19 cellular contexts compared by ENCODE assay signal in genomic region chr5:20660588-20660987, GRCh38.
DNase-seq lines count a peak whose midpoint lies in the region; ATAC-seq, FAIRE-seq and TF ChIP-seq lines count a peak whose summit lies in the region.
"Had no signal": no experiment of that assay in that cellular context is flagged by ENCODE, and none has a peak within 500 bp of the region (broad histone marks: within the 10 kb centered on the region; RNA-seq: fewer than 3 reads in every experiment).

No MANE protein-coding gene starts in this region.

- H3K9me3 ChIP-seq in mammary epithelial cell (replicated peaks; ENCODE audit: insufficient read depth, low read length) (no peaks in the 10 kb centered on the region), breast epithelium (no peaks in the 10 kb centered on the region), GM12878 (replicated peaks; ENCODE audit: control insufficient read depth, insufficient read depth, low read length) (no peaks in the 10 kb centered on the region), testis (no peaks in the 10 kb centered on the region)
- H3K9me3 ChIP-seq: A549, Caco-2 had no signal

- ATAC-seq in GM12878 = no peak
- ATAC-seq: A549, HCT116, HepG2 had no signal

- POLR2A ChIA-PET in GM12878 (lab: Charles Lee) (no interaction called here), HEK293T (lab: Yijun Ruan, JAX) (no interaction called here)

- BruUV-seq in mammary epithelial cell (replicated peaks; lab: Mats Ljungman, UMichigan) = no TSS peak
- no TSS peak for BruUV-seq in GM12878 (replicated peaks; lab: Mats Ljungman, UMichigan)

- H3K27ac Mint-ChIP-seq in T-helper 2 cell treated with Interferon-gamma antibody and Interleukin-4, amounts not matched to agents 5 μg/mL and 100 μg/mL, for 36 hours = no peak overlapping the region
- H3K27ac Mint-ChIP-seq: CD4-positive, alpha-beta T cell; IgD-negative memory B cell had no signal

- H3K9me3 Mint-ChIP-seq in T-helper 2 cell treated with Interferon-gamma antibody and Interleukin-4, amounts not matched to agents 5 μg/mL and 100 μg/mL, for 36 hours = peaks cover 12% of the 10 kb centered on the region

- H2AFZ ChIP-seq in mammary epithelial cell (ENCODE audit: low read depth, low read length) (peak overlapping the region; percentile 21), GM12878 (ENCODE audit: control insufficient read depth, low read depth, low read length) (no peak overlapping the region)

- CTCF ChIA-PET in mammary epithelial cell (lab: Charles Lee; ENCODE audit: low non-redundant PET) = no interaction called here
- CTCF ChIA-PET in GM12878 (lab: Yijun Ruan, JAX) = no interaction called here
- CTCF ChIA-PET in HEK293T (lab: Yijun Ruan, JAX) = no interaction called here

- H3K9ac ChIP-seq in mammary epithelial cell (ENCODE audit: insufficient read depth, low read length) = no peak overlapping the region
- H3K9ac ChIP-seq in GM12878 (ENCODE audit: control insufficient read depth, insufficient read depth, low read length) = no peak overlapping the region

- TF ChIP-seq CTCF in mammary epithelial cell (conservative IDR thresholded peaks at IDR 0.05 in 1 of 2, IDR thresholded peaks at IDR 0.05 in 1 of 2; ENCODE audit: extremely low read depth in 1 of 2, insufficient read depth in 1 of 2, low read depth in 1 of 2, low read length in 2 of 2) (no peak), breast epithelium (IDR thresholded peaks at IDR 0.05) (no peak), GM12878 (IDR thresholded peaks at IDR 0.05 in 2 of 3, conservative IDR thresholded peaks at IDR 0.05 in 1 of 3; ENCODE audit: control insufficient read depth in 2 of 3, extremely low read depth in 1 of 3, insufficient read depth in 1 of 3, low read depth in 3 of 3, low read length in 3 of 3) (no peak), testis (IDR thresholded peaks at IDR 0.05) (no peak)

- in situ Hi-C loops in mammary epithelial cell (cut with MboI; ENCODE audit: low sequenced_read_pairs in 2 of 2) = no loop called here
- in situ Hi-C loops in GM12878 (cut with MboI) = no loop called here

- no peak overlapping the region for H3K4me3 Mint-ChIP-seq in T-helper 2 cell treated with Interferon-gamma antibody and Interleukin-4, amounts not matched to agents 5 μg/mL and 100 μg/mL, for 36 hours
- H3K4me3 Mint-ChIP-seq: CD4-positive, alpha-beta T cell; IgD-negative memory B cell had no signal

- FAIRE-seq in GM12878 (lab: Jason Lieb, UNC) = peak; percentile 66
- FAIRE-seq: A549, D721Med, G401.6, HepG2 had no signal

- H3K4me3 ChIP-seq in mammary epithelial cell (replicated peaks in 1 of 3; ENCODE audit: insufficient read depth in 1 of 3, low read depth in 2 of 3, low read length in 3 of 3) (no peak overlapping the region), breast epithelium (no peak overlapping the region), GM12878 (no peak overlapping the region), testis (no peak overlapping the region)
- H3K4me3 ChIP-seq: A549 had no signal

- intact Hi-C loops in mammary epithelial cell (cut with micrococcal nuclease) = no loop called here
- intact Hi-C loops in breast epithelium (cut with DNase I; ENCODE audit: low total_unique reads) = no loop called here
- intact Hi-C loops in GM12878 (cut with micrococcal nuclease; ENCODE audit: unreplicated experiment) = no loop called here
- intact Hi-C loops in testis (cut with DNase I; ENCODE audit: low total_unique reads) = no loop called here

- TF ChIP-seq RAD21 in GM12878 (IDR thresholded peaks at IDR 0.05; ENCODE audit: insufficient read depth, low read depth, low read length) = no peak

- no peaks in the 10 kb centered on the region for H3K36me3 Mint-ChIP-seq in T-helper 2 cell treated with Interferon-gamma antibody and Interleukin-4, amounts not matched to agents 5 μg/mL and 100 μg/mL, for 36 hours (ENCODE audit: low read depth)
- H3K36me3 Mint-ChIP-seq: IgD-negative memory B cell had no signal

- TF ChIP-seq POLR2A in breast epithelium (IDR thresholded peaks at IDR 0.05) = no peak
- no peak for TF ChIP-seq POLR2A in GM12878 (IDR thresholded peaks at IDR 0.05; ENCODE audit: low read depth, low read length)
- TF ChIP-seq POLR2A in testis (IDR thresholded peaks at IDR 0.05) = no peak

- no peaks in the 10 kb centered on the region for H3K4me1 ChIP-seq in mammary epithelial cell (ENCODE audit: insufficient read depth, low read length)
- no peaks in the 10 kb centered on the region for H3K4me1 ChIP-seq in breast epithelium
- H3K4me1 ChIP-seq in GM12878 (ENCODE audit: control insufficient read depth, insufficient read depth, low read length) = no peaks in the 10 kb centered on the region
- H3K4me1 ChIP-seq in testis = no peaks in the 10 kb centered on the region
- H3K4me1 ChIP-seq: A549, Caco-2 had no signal

- H3K27ac ChIP-seq in mammary epithelial cell (ENCODE audit: insufficient read depth, low read depth, low read length) = no peak overlapping the region
- H3K27ac ChIP-seq in breast epithelium = no peak overlapping the region
- no peak overlapping the region for H3K27ac ChIP-seq in GM12878 (ENCODE audit: control insufficient read depth, insufficient read depth)
- no peak overlapping the region for H3K27ac ChIP-seq in testis
- H3K27ac ChIP-seq: 22Rv1, A549, C4-2B had no signal

- H3K4me1 Mint-ChIP-seq in T-helper 2 cell treated with Interferon-gamma antibody and Interleukin-4, amounts not matched to agents 5 μg/mL and 100 μg/mL, for 36 hours (ENCODE audit: low read depth) = no peaks in the 10 kb centered on the region
- H3K4me1 Mint-ChIP-seq: IgD-negative memory B cell had no signal

- SMC1A ChIA-PET in GM12878 (lab: Charles Lee; ENCODE audit: uncharacterized antibody, unreplicated experiment) = no interaction called here

- H3K4me2 ChIP-seq in mammary epithelial cell (ENCODE audit: insufficient read depth, low read depth, low read length) = no peak overlapping the region
- no peak overlapping the region for H3K4me2 ChIP-seq in GM12878 (ENCODE audit: control insufficient read depth, insufficient read depth)
- H3K4me2 ChIP-seq: A549 had no signal

- RAD21 ChIA-PET in GM12878 (lab: Charles Lee; ENCODE audit: unreplicated experiment) = interaction anchor here (0.9 kb wide), 1 partner anchor 18 kb away, joined by 3 read pairs; no protein-coding TSS in a partner anchor

- dilution Hi-C loops in mammary epithelial cell (cut with HindIII; ENCODE audit: low sequenced_read_pairs) = no loop called here

- DNase-seq in mammary epithelial cell (no peak), breast epithelium (ENCODE audit: low spot score in 2 of 2) (no peak), GM12878 (ENCODE audit: low read depth, low spot score) (no peak), foreskin melanocyte (peak; percentile 46), HEK293T (ENCODE audit: extremely low spot score) (no peak), testis (no peak)
- DNase-seq in stimulated activated CD4-positive, alpha-beta T cell treated with anti-CD3 and anti-CD28 coated beads, Interleukin-1b, Interleukin-23, amount 100 ng/mL, for 48 hours = no peak
- no peak for DNase-seq in T-helper 2 cell treated with Interferon-gamma antibody and Interleukin-4, amounts not matched to agents 5 μg/mL and 100 μg/mL, for 36 hours (ENCODE audit: low spot score)
- DNase-seq: AML-193; Caco-2; CD4-positive, alpha-beta T cell had no signal

- WGBS in mammary epithelial cell (ENCODE audit: low coverage, missing lambda C conversion rate) = 82% methylated on average over 3 of the region's 3 CpGs
- WGBS in GM12878 (ENCODE audit: insufficient coverage, insufficient replicate concordance, low lambda C conversion rate, missing lambda C conversion rate) = 8% methylated on average over 3 of the region's 3 CpGs
- 38 to 73% methylated on average over 3 of the region's 3 CpGs for WGBS in testis, 2 donors

- no peaks in the 10 kb centered on the region for H4K20me1 ChIP-seq in mammary epithelial cell (ENCODE audit: insufficient read depth, low read length)
- H4K20me1 ChIP-seq in GM12878 (ENCODE audit: control insufficient read depth, insufficient read depth) = no peaks in the 10 kb centered on the region

- no peaks in the 10 kb centered on the region for H3K27me3 ChIP-seq in mammary epithelial cell (ENCODE audit: insufficient read depth, low read length)
- no peaks in the 10 kb centered on the region for H3K27me3 ChIP-seq in breast epithelium
- H3K27me3 ChIP-seq in GM12878 (replicated peaks in 1 of 2; ENCODE audit: control insufficient read depth in 2 of 2, insufficient read depth in 2 of 2, low read length in 1 of 2) = no peaks in the 10 kb centered on the region
- H3K27me3 ChIP-seq in testis = no peaks in the 10 kb centered on the region

- no peak for TF ChIP-seq EP300 in GM12878 (IDR thresholded peaks at IDR 0.05; ENCODE audit: borderline replicate concordance in 1 of 2, control insufficient read depth in 1 of 2, low read depth in 2 of 2, low read length in 2 of 2)

- no peaks in the 10 kb centered on the region for H3K79me2 ChIP-seq in mammary epithelial cell (ENCODE audit: insufficient read depth, low read length)
- H3K79me2 ChIP-seq in GM12878 (ENCODE audit: control insufficient read depth, insufficient read depth, low read length) = no peaks in the 10 kb centered on the region

- no peaks in the 10 kb centered on the region for H3K36me3 ChIP-seq in mammary epithelial cell (ENCODE audit: insufficient read depth, low read length)
- no peaks in the 10 kb centered on the region for H3K36me3 ChIP-seq in breast epithelium
- no peaks in the 10 kb centered on the region for H3K36me3 ChIP-seq in GM12878 (ENCODE audit: control insufficient read depth in 2 of 2, insufficient read depth in 2 of 2, low read length in 1 of 2)
- no peaks in the 10 kb centered on the region for H3K36me3 ChIP-seq in testis (ENCODE audit: low read depth, missing control alignments)

- no peaks in the 10 kb centered on the region for H3K27me3 Mint-ChIP-seq in T-helper 2 cell treated with Interferon-gamma antibody and Interleukin-4, amounts not matched to agents 5 μg/mL and 100 μg/mL, for 36 hours (ENCODE audit: low read depth)
- H3K27me3 Mint-ChIP-seq: CD4-positive, alpha-beta T cell; IgD-negative memory B cell had no signal

TF ChIP-seq in HEK293T, 16 proteins besides CTCF, POLR2A, EP300 and RAD21 (continues in another document):
- TF ChIP-seq PKNOX1 (IDR thresholded peaks at IDR 0.05) (no peak), NFRKB (IDR thresholded peaks at IDR 0.05) (no peak), L3MBTL2 (conservative IDR thresholded peaks at IDR 0.05) (no peak), HDGF (IDR thresholded peaks at IDR 0.05; ENCODE audit: borderline replicate concordance) (no peak), CTBP1 (IDR thresholded peaks at IDR 0.05; ENCODE audit: borderline replicate concordance) (no peak), BHLHE40 (IDR thresholded peaks at IDR 0.05; ENCODE audit: borderline replicate concordance) (no peak), ARNT (IDR thresholded peaks at IDR 0.05) (no peak), FOXA1 (IDR thresholded peaks at IDR 0.05) (no peak)
